In genomic region chr10:78550716-78551115, GRCh38 we compare ENCODE assay signal across 1 cellular context.
TF ChIP-seq lines count a peak whose summit lies in the region.

No MANE protein-coding gene starts in this region.

TF ChIP-seq in HepG2, 621 proteins besides CTCF, POLR2A, EP300 and RAD21 (continued from another document):
- TF ChIP-seq, protein P1, sequence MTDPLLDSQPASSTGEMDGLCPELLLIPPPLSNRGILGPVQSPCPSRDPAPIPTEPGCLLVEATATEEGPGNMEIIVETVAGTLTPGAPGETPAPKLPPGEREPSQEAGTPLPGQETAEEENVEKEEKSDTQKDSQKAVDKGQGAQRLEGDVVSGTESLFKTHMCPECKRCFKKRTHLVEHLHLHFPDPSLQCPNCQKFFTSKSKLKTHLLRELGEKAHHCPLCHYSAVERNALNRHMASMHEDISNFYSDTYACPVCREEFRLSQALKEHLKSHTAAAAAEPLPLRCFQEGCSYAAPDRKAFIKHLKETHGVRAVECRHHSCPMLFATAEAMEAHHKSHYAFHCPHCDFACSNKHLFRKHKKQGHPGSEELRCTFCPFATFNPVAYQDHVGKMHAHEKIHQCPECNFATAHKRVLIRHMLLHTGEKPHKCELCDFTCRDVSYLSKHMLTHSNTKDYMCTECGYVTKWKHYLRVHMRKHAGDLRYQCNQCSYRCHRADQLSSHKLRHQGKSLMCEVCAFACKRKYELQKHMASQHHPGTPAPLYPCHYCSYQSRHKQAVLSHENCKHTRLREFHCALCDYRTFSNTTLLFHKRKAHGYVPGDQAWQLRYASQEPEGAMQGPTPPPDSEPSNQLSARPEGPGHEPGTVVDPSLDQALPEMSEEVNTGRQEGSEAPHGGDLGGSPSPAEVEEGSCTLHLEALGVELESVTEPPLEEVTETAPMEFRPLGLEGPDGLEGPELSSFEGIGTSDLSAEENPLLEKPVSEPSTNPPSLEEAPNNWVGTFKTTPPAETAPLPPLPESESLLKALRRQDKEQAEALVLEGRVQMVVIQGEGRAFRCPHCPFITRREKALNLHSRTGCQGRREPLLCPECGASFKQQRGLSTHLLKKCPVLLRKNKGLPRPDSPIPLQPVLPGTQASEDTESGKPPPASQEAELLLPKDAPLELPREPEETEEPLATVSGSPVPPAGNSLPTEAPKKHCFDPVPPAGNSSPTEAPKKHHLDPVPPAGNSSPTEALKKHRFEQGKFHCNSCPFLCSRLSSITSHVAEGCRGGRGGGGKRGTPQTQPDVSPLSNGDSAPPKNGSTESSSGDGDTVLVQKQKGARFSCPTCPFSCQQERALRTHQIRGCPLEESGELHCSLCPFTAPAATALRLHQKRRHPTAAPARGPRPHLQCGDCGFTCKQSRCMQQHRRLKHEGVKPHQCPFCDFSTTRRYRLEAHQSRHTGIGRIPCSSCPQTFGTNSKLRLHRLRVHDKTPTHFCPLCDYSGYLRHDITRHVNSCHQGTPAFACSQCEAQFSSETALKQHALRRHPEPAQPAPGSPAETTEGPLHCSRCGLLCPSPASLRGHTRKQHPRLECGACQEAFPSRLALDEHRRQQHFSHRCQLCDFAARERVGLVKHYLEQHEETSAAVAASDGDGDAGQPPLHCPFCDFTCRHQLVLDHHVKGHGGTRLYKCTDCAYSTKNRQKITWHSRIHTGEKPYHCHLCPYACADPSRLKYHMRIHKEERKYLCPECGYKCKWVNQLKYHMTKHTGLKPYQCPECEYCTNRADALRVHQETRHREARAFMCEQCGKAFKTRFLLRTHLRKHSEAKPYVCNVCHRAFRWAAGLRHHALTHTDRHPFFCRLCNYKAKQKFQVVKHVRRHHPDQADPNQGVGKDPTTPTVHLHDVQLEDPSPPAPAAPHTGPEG (CRISPR knock-in tag; IDR thresholded peaks at IDR 0.05): 0 out of 2 replicates have a peak, but pooled peaks have one; percentile 73
- TF ChIP-seq ONECUT2 (CRISPR knock-in tag; IDR thresholded peaks at IDR 0.05): peak; percentile 22; the same call in 1 of the 2 replicates
- TF ChIP-seq MAF1 (CRISPR knock-in tag; IDR thresholded peaks at IDR 0.05; ENCODE audit: borderline replicate concordance): no peak
- TF ChIP-seq NR3C1 (CRISPR knock-in tag; IDR thresholded peaks at IDR 0.05): no peak
- peak; percentile 58; the same call in 1 of the 2 replicates for TF ChIP-seq SPEN (CRISPR knock-in tag; IDR thresholded peaks at IDR 0.05; ENCODE audit: low read depth)
- no peak for TF ChIP-seq SRSF1 (optimal IDR thresholded peaks at IDR 0.05; ENCODE audit: low read depth, low read length)
- TF ChIP-seq HNF4A (CRISPR knock-in tag; IDR thresholded peaks at IDR 0.05): peak; percentile 94
- no peak for TF ChIP-seq ZNF564 (CRISPR knock-in tag; IDR thresholded peaks at IDR 0.05)
- peak; percentile 78 for TF ChIP-seq HOXA3 (CRISPR knock-in tag; IDR thresholded peaks at IDR 0.05)
- no peak for TF ChIP-seq CENPT (CRISPR knock-in tag; IDR thresholded peaks at IDR 0.05; ENCODE audit: low read depth)
- TF ChIP-seq, protein P2, sequence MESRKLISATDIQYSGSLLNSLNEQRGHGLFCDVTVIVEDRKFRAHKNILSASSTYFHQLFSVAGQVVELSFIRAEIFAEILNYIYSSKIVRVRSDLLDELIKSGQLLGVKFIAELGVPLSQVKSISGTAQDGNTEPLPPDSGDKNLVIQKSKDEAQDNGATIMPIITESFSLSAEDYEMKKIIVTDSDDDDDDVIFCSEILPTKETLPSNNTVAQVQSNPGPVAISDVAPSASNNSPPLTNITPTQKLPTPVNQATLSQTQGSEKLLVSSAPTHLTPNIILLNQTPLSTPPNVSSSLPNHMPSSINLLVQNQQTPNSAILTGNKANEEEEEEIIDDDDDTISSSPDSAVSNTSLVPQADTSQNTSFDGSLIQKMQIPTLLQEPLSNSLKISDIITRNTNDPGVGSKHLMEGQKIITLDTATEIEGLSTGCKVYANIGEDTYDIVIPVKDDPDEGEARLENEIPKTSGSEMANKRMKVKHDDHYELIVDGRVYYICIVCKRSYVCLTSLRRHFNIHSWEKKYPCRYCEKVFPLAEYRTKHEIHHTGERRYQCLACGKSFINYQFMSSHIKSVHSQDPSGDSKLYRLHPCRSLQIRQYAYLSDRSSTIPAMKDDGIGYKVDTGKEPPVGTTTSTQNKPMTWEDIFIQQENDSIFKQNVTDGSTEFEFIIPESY (CRISPR knock-in tag; IDR thresholded peaks at IDR 0.05): no peak
- no peak for TF ChIP-seq RNF219 (CRISPR knock-in tag; IDR thresholded peaks at IDR 0.05)
- TF ChIP-seq ZNF597 (CRISPR knock-in tag; IDR thresholded peaks at IDR 0.05): no peak
- TF ChIP-seq BCL6 (CRISPR knock-in tag; IDR thresholded peaks at IDR 0.05): peak; percentile 65
TF ChIP-seq in HepG2: peak in this region for 208.
